ENCODE assay signal across 1 cellular context in genomic region chr15:76865548-76865991, GRCh38.
TF ChIP-seq lines count a peak whose summit lies in the region.

No MANE protein-coding gene starts in this region.

TF ChIP-seq in A549, 52 proteins besides CTCF, POLR2A, EP300 and RAD21 (continued from another document):
- TF ChIP-seq HMGXB4 (CRISPR knock-in tag; IDR thresholded peaks at IDR 0.05; ENCODE audit: borderline replicate concordance), result no peak
- TF ChIP-seq GATA3 (IDR thresholded peaks at IDR 0.05; ENCODE audit: borderline replicate concordance), result no peak
- no peak for TF ChIP-seq FOSL2 (IDR thresholded peaks at IDR 0.05)
- no peak for TF ChIP-seq FOSL2 (CRISPR knock-in tag; IDR thresholded peaks at IDR 0.05)
- TF ChIP-seq USF2 (IDR thresholded peaks at IDR 0.05), result no peak
